In genomic region chr6:118889163-118889562, GRCh38 we compare ENCODE assay signal across 19 cellular contexts. TPM values are rescaled to one million over a fixed set of nuclear protein-coding genes. Genes with fewer than 3 reads are reported as not detected.
DNase-seq lines count a peak whose midpoint lies in the region; ATAC-seq and TF ChIP-seq lines count a peak whose summit lies in the region.
"Had no signal": no experiment of that assay in that cellular context is flagged by ENCODE, and none has a peak within 500 bp of the region (broad histone marks: within the 10 kb centered on the region; RNA-seq: fewer than 3 reads in every experiment).

No MANE protein-coding gene starts in this region.

- TF ChIP-seq CTCF in Loucy (conservative IDR thresholded peaks at IDR 0.05; ENCODE audit: low read length): no peak

- H3K4me1 ChIP-seq in CD4-positive, alpha-beta memory T cell (ENCODE audit: insufficient read depth, low read length): peaks cover 77% of the 10 kb centered on the region
- H3K4me1 ChIP-seq in Loucy (ENCODE audit: insufficient read depth, low read length, poor library complexity, severe bottlenecking): peaks cover 45% of the 10 kb centered on the region

- H3K36me3 Mint-ChIP-seq in CD4-positive, alpha-beta memory T cell: peaks cover 0 to 13% of the 10 kb centered on the region in 2 donors
- peaks cover 21% of the 10 kb centered on the region for H3K36me3 Mint-ChIP-seq in effector memory CD8-positive, alpha-beta T cell (ENCODE audit: insufficient read depth)

- no peaks in the 10 kb centered on the region for H3K36me3 ChIP-seq in CD4-positive, alpha-beta memory T cell (ENCODE audit: insufficient read depth, low read length)
- no peaks in the 10 kb centered on the region for H3K36me3 ChIP-seq in Loucy (ENCODE audit: insufficient read depth, low read length)
- H3K36me3 ChIP-seq: gastrocnemius medialis had no signal

- intact Hi-C loops in CD4-positive, alpha-beta memory T cell (cut with micrococcal nuclease): no loop called here

- no peak overlapping the region for H3K9ac ChIP-seq in Loucy (ENCODE audit: low read depth, low read length, poor library complexity, severe bottlenecking)

- H3K4me3 ChIP-seq in CD4-positive, alpha-beta memory T cell (ENCODE audit: low read length in 2 of 2): no peak overlapping the region
- H3K4me3 ChIP-seq in Loucy (ENCODE audit: low read length, poor library complexity, severe bottlenecking): no peak overlapping the region
- H3K4me3 ChIP-seq: gastrocnemius medialis had no signal

- peaks cover 0 to 6% (median 0%) of the 10 kb centered on the region in 8 donors for H3K9me3 Mint-ChIP-seq in CD4-positive, alpha-beta memory T cell
- H3K9me3 Mint-ChIP-seq in effector memory CD8-positive, alpha-beta T cell: no peaks in the 10 kb centered on the region

- H4K20me1 ChIP-seq in Loucy (ENCODE audit: insufficient read depth, low read length, poor library complexity, severe bottlenecking): peaks cover 1% of the 10 kb centered on the region

- no peaks in the 10 kb centered on the region for H3K9me3 ChIP-seq in CD4-positive, alpha-beta memory T cell (ENCODE audit: control insufficient read depth in 1 of 2, low read length in 2 of 2)
- H3K9me3 ChIP-seq in Loucy (ENCODE audit: insufficient read depth, low read depth, low read length): no peaks in the 10 kb centered on the region
- H3K9me3 ChIP-seq: gastrocnemius medialis had no signal

- peak overlapping the region; percentile 22 for H3K4me2 ChIP-seq in Loucy (ENCODE audit: low read depth, low read length, poor library complexity, severe bottlenecking)

- no peaks in the 10 kb centered on the region for H3K9me2 ChIP-seq in Loucy (replicated peaks; ENCODE audit: low read depth, low read length)

- no peak for DNase-seq in CD4-positive, alpha-beta memory T cell
- DNase-seq in NCI-H82 (lab: John Stamatoyannopoulos, UW) (peak; percentile 93), DMS53 treated with DMSO at 0.1 percent for 48 hours (lab: John Stamatoyannopoulos, UW; ENCODE audit: unreplicated experiment) (no peak)
- DNase-seq in effector memory CD8-positive, alpha-beta T cell: no peak
- no peak for DNase-seq in activated CD4-positive, alpha-beta T cell treated with anti-CD3 and anti-CD28 coated beads for 1 hour
- DNase-seq: activated effector memory CD4-positive, alpha-beta T cell treated with anti-CD3 and anti-CD28 coated beads, Interleukin-2, amount 50 U/mL, for 16 hours; AML-193; gastrocnemius medialis; H9; left cardiac atrium; NCI-H1417 treated with DMSO at 0.1 percent for 48 hours; NCI-H510A; SIG-M5; small intestine; stimulated activated CD4-positive, alpha-beta T cell treated with anti-CD3 and anti-CD28 coated beads, Interleukin-4, amount 100 ng/mL, for 1 hour had no signal

- H3F3A ChIP-seq in Loucy (ENCODE audit: low read depth): peaks cover 5% of the 10 kb centered on the region; the same call in 1 of the 2 replicates

- peak overlapping the region; percentile 74 to 97 (median 91) for H3K27ac Mint-ChIP-seq in CD4-positive, alpha-beta memory T cell
- peak overlapping the region; percentile 72 to 98 for H3K27ac Mint-ChIP-seq in effector memory CD8-positive, alpha-beta T cell
- H3K27ac Mint-ChIP-seq: H9 had no signal

- H3K27ac ChIP-seq in CD4-positive, alpha-beta memory T cell (ENCODE audit: low read depth, low read length): peak overlapping the region; percentile 27
- H3K27ac ChIP-seq: gastrocnemius medialis had no signal

- H2AFZ ChIP-seq in Loucy (ENCODE audit: low read length): no peak overlapping the region

- peaks cover 57% of the 10 kb centered on the region for H3K79me2 ChIP-seq in Loucy (ENCODE audit: insufficient read depth, low read length)

- H3K4me1 Mint-ChIP-seq in CD4-positive, alpha-beta memory T cell: peaks cover 65 to 93% (median 74%) of the 10 kb centered on the region in 4 donors
- H3K4me1 Mint-ChIP-seq in effector memory CD8-positive, alpha-beta T cell (ENCODE audit: low read depth in 2 of 2): peaks cover 58 to 72% of the 10 kb centered on the region in 2 donors

- H3K27me3 Mint-ChIP-seq in CD4-positive, alpha-beta memory T cell: peaks cover 0 to 1% of the 10 kb centered on the region in 2 donors
- no peaks in the 10 kb centered on the region for H3K27me3 Mint-ChIP-seq in effector memory CD8-positive, alpha-beta T cell

- no peak for ATAC-seq in effector memory CD8-positive, alpha-beta T cell (replicated peaks)
- ATAC-seq in GM21723 (IDR thresholded peaks at IDR 0.05; ENCODE audit: unreplicated experiment): no peak
- no peak for ATAC-seq in GM19035 (IDR thresholded peaks at IDR 0.05; ENCODE audit: unreplicated experiment)
- ATAC-seq: esophagus mucosa, gastrocnemius medialis, left cardiac atrium had no signal

- peak overlapping the region in 5 of 8 donors; percentile 12 to 66 (median 44) for H3K4me3 Mint-ChIP-seq in CD4-positive, alpha-beta memory T cell
- peak overlapping the region; percentile 11 to 17 for H3K4me3 Mint-ChIP-seq in effector memory CD8-positive, alpha-beta T cell
- H3K4me3 Mint-ChIP-seq: H9 had no signal

- POLR2A ChIA-PET in CD4-positive, alpha-beta memory T cell (lab: Charles Lee; ENCODE audit: partially characterized antibody): interaction anchor here (1.3 to 9.9 kb wide), 5 partner anchors 7 to 178 kb away, joined by 4 to 105 read pairs (median 100); no protein-coding TSS in a partner anchor

- H3K27me3 ChIP-seq in CD4-positive, alpha-beta memory T cell (ENCODE audit: insufficient read depth, low read length): no peaks in the 10 kb centered on the region
- H3K27me3 ChIP-seq in Loucy (ENCODE audit: insufficient read depth, low read length, poor library complexity, severe bottlenecking): no peaks in the 10 kb centered on the region
- H3K27me3 ChIP-seq: gastrocnemius medialis had no signal

- CTCF ChIA-PET in CD4-positive, alpha-beta memory T cell (lab: Charles Lee; ENCODE audit: partially characterized antibody): interaction anchor here (1.2 to 3.6 kb wide), 4 partner anchors 8 to 113 kb away, joined by 3 to 13 read pairs (median 4); no protein-coding TSS in a partner anchor

RNA-seq across cellular contexts. Expression of gene ASF1A, which starts 4.8 kb away (rescaled TPM):
- total RNA-seq in CD4-positive, alpha-beta memory T cell: 10 to 100 TPM; 64.0 to 66.6 TPM
- polyA plus RNA-seq in CD4-positive, alpha-beta memory T cell: 10 to 100 TPM; 65.8 to 78.5 TPM

RNA-seq across cellular contexts. Expression of gene MCM9, which starts 45.8 kb away (rescaled TPM):
- 10 to 100 TPM; 33.8 to 36.6 TPM for total RNA-seq in CD4-positive, alpha-beta memory T cell
- polyA plus RNA-seq in CD4-positive, alpha-beta memory T cell: 10 to 100 TPM; 11.2 to 15.2 TPM
